8 cellular contexts compared by ENCODE assay signal in genomic region chr15:80693682-80694623, GRCh38. TPM values are rescaled to one million over a fixed set of nuclear protein-coding genes. Genes with fewer than 3 reads are reported as not detected.
DNase-seq lines count a peak whose midpoint lies in the region; ATAC-seq and TF ChIP-seq lines count a peak whose summit lies in the region.

No MANE protein-coding gene starts in this region.

- H3K9me3 ChIP-seq in OCI-LY7 (ENCODE audit: low read length), result no peaks in the 10 kb centered on the region

- TF ChIP-seq CTCF in OCI-LY7 (conservative IDR thresholded peaks at IDR 0.05; ENCODE audit: low read length) (no peak), dorsolateral prefrontal cortex (IDR thresholded peaks at IDR 0.05 in 54 of 56, conservative IDR thresholded peaks at IDR 0.05 in 2 of 56; ENCODE audit: low read depth in 1 of 56, partially characterized antibody in 56 of 56) (no peak)

- H2AFZ ChIP-seq in OCI-LY7 (ENCODE audit: low read length), result peak overlapping the region; percentile 96

- H3K4me1 ChIP-seq in OCI-LY7 (ENCODE audit: insufficient read depth, low read length, poor library complexity, severe bottlenecking), result peaks cover 6% of the 10 kb centered on the region

- POLR2A ChIA-PET in OCI-LY7 (lab: Charles Lee), result interaction anchor here (0.6 kb wide), 1 partner anchor 42 kb away, joined by 3 read pairs; no protein-coding TSS in a partner anchor

- no peak for DNase-seq in stimulated activated naive CD8-positive, alpha-beta T cell treated with anti-CD3 and anti-CD28 coated beads, Interleukin-15, Interleukin-2, amounts not matched to agents 100 U/mL and 50 U/mL, for 24 hours
- DNase-seq in OCI-LY7 (ENCODE audit: low spot score), result peak; percentile 20
- peak in 1 of 10 donors; percentile 14 for DNase-seq in dorsolateral prefrontal cortex
- no peak for DNase-seq in naive B cell
- DNase-seq in NCI-H1105 (lab: John Stamatoyannopoulos, UW), result no peak
- DNase-seq in GM03348 (ENCODE audit: low spot score), result no peak

- intact Hi-C loops in OCI-LY7 (cut with micrococcal nuclease; ENCODE audit: unreplicated experiment) (no loop called here), dorsolateral prefrontal cortex (cut with DNase I) (loop anchor here in 1 of 2 donors (5.0 to 10.0 kb wide), 5 partner anchors 83 to 1351 kb away; partner anchors contain the start of genes CEMIP, MESD and MEX3B)

- H3K79me2 ChIP-seq in OCI-LY7 (ENCODE audit: insufficient read depth, low read depth, low read length), result no peaks in the 10 kb centered on the region

- no peaks in the 10 kb centered on the region for H3K9me3 Mint-ChIP-seq in stimulated activated naive CD8-positive, alpha-beta T cell treated with anti-CD3 and anti-CD28 coated beads, Interleukin-15, Interleukin-2, amounts not matched to agents 100 ng/mL and 50 ng/mL, for 24 hours
- H3K9me3 Mint-ChIP-seq in naive B cell, result no peaks in the 10 kb centered on the region

- H3K4me2 ChIP-seq in OCI-LY7 (ENCODE audit: low read length), result peak overlapping the region; percentile 72

- no peaks in the 10 kb centered on the region for H3K9me2 ChIP-seq in OCI-LY7 (ENCODE audit: insufficient read depth, low read length)

- peaks cover 20% of the 10 kb centered on the region for H3K27me3 Mint-ChIP-seq in stimulated activated naive CD8-positive, alpha-beta T cell treated with anti-CD3 and anti-CD28 coated beads, Interleukin-15, Interleukin-2, amounts not matched to agents 100 ng/mL and 50 ng/mL, for 24 hours
- peaks cover 0 to 7% (median 6%) of the 10 kb centered on the region in 3 donors for H3K27me3 Mint-ChIP-seq in naive B cell

- no peaks in the 10 kb centered on the region for H3K36me3 ChIP-seq in OCI-LY7 (ENCODE audit: insufficient read depth, low read length)

- H3K27ac Mint-ChIP-seq in stimulated activated naive CD8-positive, alpha-beta T cell treated with anti-CD3 and anti-CD28 coated beads, Interleukin-15, Interleukin-2, amounts not matched to agents 100 ng/mL and 50 ng/mL, for 24 hours, result peak overlapping the region; percentile 71
- H3K27ac Mint-ChIP-seq in naive B cell, result peak overlapping the region in 5 of 6 donors; percentile 4 to 88 (median 57)

- H3K4me1 Mint-ChIP-seq in stimulated activated naive CD8-positive, alpha-beta T cell treated with anti-CD3 and anti-CD28 coated beads, Interleukin-15, Interleukin-2, amounts not matched to agents 100 ng/mL and 50 ng/mL, for 24 hours (ENCODE audit: low read depth), result peaks cover 27% of the 10 kb centered on the region
- peaks cover 8 to 18% (median 14%) of the 10 kb centered on the region in 3 donors for H3K4me1 Mint-ChIP-seq in naive B cell

- no peak overlapping the region for H3K27ac ChIP-seq in OCI-LY7 (ENCODE audit: low read depth, low read length, poor library complexity, severe bottlenecking)
- peak overlapping the region in 50 of 59 donors; percentile 22 to 89 (median 74) for H3K27ac ChIP-seq in dorsolateral prefrontal cortex

- no peaks in the 10 kb centered on the region for H4K20me1 ChIP-seq in OCI-LY7 (ENCODE audit: insufficient read depth, low read length)

- no TSS peak for BruUV-seq in OCI-LY7 (replicated peaks; lab: Mats Ljungman, UMichigan)

- peak overlapping the region; percentile 74 for H3K4me3 ChIP-seq in OCI-LY7 (ENCODE audit: low read depth, low read length, poor library complexity, severe bottlenecking)
- peak overlapping the region; percentile 53 to 91 (median 76) for H3K4me3 ChIP-seq in dorsolateral prefrontal cortex

- no peaks in the 10 kb centered on the region for H3K27me3 ChIP-seq in dorsolateral prefrontal cortex

- H3K36me3 Mint-ChIP-seq in stimulated activated naive CD8-positive, alpha-beta T cell treated with anti-CD3 and anti-CD28 coated beads, Interleukin-15, Interleukin-2, amounts not matched to agents 100 ng/mL and 50 ng/mL, for 24 hours (ENCODE audit: low read depth), result no peaks in the 10 kb centered on the region
- H3K36me3 Mint-ChIP-seq in naive B cell, result no peaks in the 10 kb centered on the region

- peak overlapping the region; percentile 80 for H3K4me3 Mint-ChIP-seq in stimulated activated naive CD8-positive, alpha-beta T cell treated with anti-CD3 and anti-CD28 coated beads, Interleukin-15, Interleukin-2, amounts not matched to agents 100 ng/mL and 50 ng/mL, for 24 hours
- peak overlapping the region; percentile 80 to 97 (median 92) for H3K4me3 Mint-ChIP-seq in naive B cell

- CTCF ChIA-PET in OCI-LY7 (lab: Charles Lee; ENCODE audit: unreplicated experiment), result no interaction called here

- ATAC-seq in stimulated activated naive CD8-positive, alpha-beta T cell treated with anti-CD3 and anti-CD28 coated beads, Interleukin-15, Interleukin-2, amounts not matched to agents 100 U/mL and 50 U/mL, for 24 hours, result no peak
- ATAC-seq in naive B cell (ENCODE audit: low read depth in 2 of 2), result peak; percentile 12 to 16
- no peak for ATAC-seq in GM18907 (IDR thresholded peaks at IDR 0.05; ENCODE audit: unreplicated experiment)

RNA-seq across cellular contexts. Expression of gene ABHD17C, which starts 1.2 kb away (rescaled TPM):
- 0.08 and 0.47 TPM in 2 replicates for total RNA-seq in OCI-LY7 (2014; rRNA removed; shearing (Covaris generic))
- total RNA-seq in OCI-LY7 (2022) (0.70 and 0.81 TPM in 2 replicates), dorsolateral prefrontal cortex (10 to 100 TPM; 14.5 to 33.2 (median 21.2) TPM)
- 1 to 10 TPM in 2 of 6 donors, under 1 TPM in 3, not detected in 1; 0.29 to 1.0 (median 0.37) TPM for polyA plus RNA-seq in naive B cell (ENCODE audit: low read depth in 6 of 6)

Comparison
In these comparisons a context has a peak if more than half of its experiments do, and no peak if none do; other contexts are left out.
1. ATAC-seq: peak in naive B cell (2 of 2); none in stimulated activated naive CD8-positive, alpha-beta T cell treated with anti-CD3 and anti-CD28 coated beads, Interleukin-15, Interleukin-2, amounts not matched to agents 100 U/mL and 50 U/mL, for 24 hours (single experiment) and GM18907 (single experiment).
2. RNA of gene ABHD17C, which starts 1.2 kb away (total RNA-seq): 14.5 to 33.2 TPM in dorsolateral prefrontal cortex; 0.08 to 0.81 TPM in OCI-LY7; every median in the first group is over 4 times any median in the second.